25 cellular contexts compared by ENCODE assay signal in genomic region chr11:35787626-35788025, GRCh38.
DNase-seq lines count a peak whose midpoint lies in the region; ATAC-seq, FAIRE-seq and TF ChIP-seq lines count a peak whose summit lies in the region.
"Had no signal": no experiment of that assay in that cellular context is flagged by ENCODE, and none has a peak within 500 bp of the region (broad histone marks: within the 10 kb centered on the region; RNA-seq: fewer than 3 reads in every experiment).

No MANE protein-coding gene starts in this region.

- no peaks in the 10 kb centered on the region for H3K9me3 Mint-ChIP-seq in neural progenitor cell
- H3K9me3 Mint-ChIP-seq: naive B cell had no signal

- H3K4me1 Mint-ChIP-seq in neural progenitor cell = peaks cover 40% of the 10 kb centered on the region

- H3K4me1 ChIP-seq in keratinocyte (ENCODE audit: control insufficient read depth, extremely low read depth, insufficient read depth, low read length) = peaks cover 32% of the 10 kb centered on the region
- peaks cover 24% of the 10 kb centered on the region for H3K4me1 ChIP-seq in neural progenitor cell
- no peaks in the 10 kb centered on the region for H3K4me1 ChIP-seq in HAP-1
- H3K4me1 ChIP-seq: lower lobe of right lung had no signal

- H3K27me3 ChIP-seq in keratinocyte (ENCODE audit: control insufficient read depth, extremely low read depth, insufficient read depth, low read length) (no peaks in the 10 kb centered on the region), neural progenitor cell (no peaks in the 10 kb centered on the region), HAP-1 (ENCODE audit: low read depth) (no peaks in the 10 kb centered on the region)
- H3K27me3 ChIP-seq: tibial artery had no signal

- ATAC-seq in SK-N-SH treated with all-trans-retinoic acid at 6 μM for 48 hours = peak; percentile 19
- no peak for ATAC-seq in GM18519 (IDR thresholded peaks at IDR 0.05; ENCODE audit: low FRiP score, unreplicated experiment)
- ATAC-seq: GM12878, lower lobe of right lung had no signal

- in situ Hi-C loops in HAP-1 (cut with MboI; ENCODE audit: low sequenced_read_pairs) = no loop called here

- H3K27ac ChIP-seq in keratinocyte (ENCODE audit: control insufficient read depth, insufficient read depth, low read length) (peak overlapping the region; percentile 15), neural progenitor cell (no peak overlapping the region)
- H3K27ac ChIP-seq: KMS-11, lower lobe of right lung, parathyroid adenoma, tibial artery had no signal

- H3F3A ChIP-seq in neural progenitor cell (ENCODE audit: low read depth) = no peaks in the 10 kb centered on the region

- peak; percentile 6 for DNase-seq in GM03348 (ENCODE audit: low spot score)
- no peak for DNase-seq in keratinocyte (ENCODE audit: low read depth, low spot score)
- DNase-seq in neural progenitor cell (ENCODE audit: low spot score) = no peak
- no peak for DNase-seq in stimulated activated CD4-positive, alpha-beta T cell treated with anti-CD3 and anti-CD28 coated beads, Interleukin-4, amount 100 ng/mL, for 4 hours
- DNase-seq in NCI-H1930 (lab: John Stamatoyannopoulos, UW) = no peak
- DNase-seq in HAP-1 (ENCODE audit: low spot score in 2 of 2) = no peak
- DNase-seq: activated CD8-positive, alpha-beta memory T cell treated with anti-CD3 and anti-CD28 coated beads for 24 hours; activated naive CD4-positive, alpha-beta T cell treated with anti-CD3 and anti-CD28 coated beads, Interleukin-2, amount 50 U/mL, for 16 hours; aorta; CD4-positive, alpha-beta memory T cell; GDM1; lower lobe of right lung; MV-4-11; naive B cell; stimulated activated CD4-positive, alpha-beta T cell treated with anti-CD3 and anti-CD28 coated beads, Interleukin-2, amount 100 ng/mL, for 24 hours; stimulated activated naive CD4-positive, alpha-beta T cell; tibial artery had no signal

- H3K27me3 Mint-ChIP-seq in neural progenitor cell (ENCODE audit: insufficient read depth, low read depth) = peaks cover 2% of the 10 kb centered on the region
- H3K27me3 Mint-ChIP-seq: CD4-positive, alpha-beta memory T cell; naive B cell had no signal

- FAIRE-seq in keratinocyte (lab: Jason Lieb, UNC) = peak; percentile 5
- FAIRE-seq: colon, endometrium, GM12878 had no signal

- H3K9me3 ChIP-seq in keratinocyte (ENCODE audit: control insufficient read depth, low read depth, low read length) (no peaks in the 10 kb centered on the region), neural progenitor cell (ENCODE audit: low read depth) (no peaks in the 10 kb centered on the region), HAP-1 (no peaks in the 10 kb centered on the region)
- H3K9me3 ChIP-seq: lower lobe of right lung, tibial artery had no signal

- H3K36me3 Mint-ChIP-seq in neural progenitor cell = no peaks in the 10 kb centered on the region

- no peak overlapping the region for H3K4me3 ChIP-seq in keratinocyte (ENCODE audit: control insufficient read depth in 2 of 3, extremely low read depth in 1 of 3, insufficient read depth in 2 of 3, low read depth in 1 of 3, low read length in 3 of 3)
- H3K4me3 ChIP-seq in neural progenitor cell = no peak overlapping the region
- no peak overlapping the region for H3K4me3 ChIP-seq in HAP-1
- H3K4me3 ChIP-seq: GM12878, GM23248, lower lobe of right lung, tibial artery had no signal

- H3K4me3 Mint-ChIP-seq in neural progenitor cell = no peak overlapping the region
- H3K4me3 Mint-ChIP-seq: CD4-positive, alpha-beta memory T cell; naive B cell had no signal

- peak overlapping the region; percentile 64 for H3K27ac Mint-ChIP-seq in neural progenitor cell

- dilution Hi-C loops in keratinocyte (cut with MboI; ENCODE audit: extremely low pct_ligation_motif_present, low sequenced_read_pairs) = no loop called here

- no peak for TF ChIP-seq CTCF in keratinocyte (optimal IDR thresholded peaks at IDR 0.05 in 1 of 3, IDR thresholded peaks at IDR 0.05 in 1 of 3, conservative IDR thresholded peaks at IDR 0.05 in 1 of 3; ENCODE audit: extremely low read depth in 1 of 3, insufficient read depth in 2 of 3, low read length in 3 of 3)
- no peak for TF ChIP-seq CTCF in neural progenitor cell (IDR thresholded peaks at IDR 0.05)

- H3K36me3 ChIP-seq in keratinocyte (ENCODE audit: control insufficient read depth in 2 of 2, extremely low read depth in 1 of 2, insufficient read depth in 2 of 2, low read length in 2 of 2) (peaks cover 0 to 2% of the 10 kb centered on the region in 2 experiments), neural progenitor cell (no peaks in the 10 kb centered on the region), HAP-1 (replicated peaks) (no peaks in the 10 kb centered on the region)
- H3K36me3 ChIP-seq: lower lobe of right lung, tibial artery had no signal

- H4K20me1 ChIP-seq in keratinocyte (ENCODE audit: control insufficient read depth, extremely low read depth, insufficient read depth, low read length) = no peaks in the 10 kb centered on the region
- peaks cover 4% of the 10 kb centered on the region for H4K20me1 ChIP-seq in neural progenitor cell (ENCODE audit: low read depth)

- no peak overlapping the region for H3K9ac ChIP-seq in keratinocyte (ENCODE audit: control insufficient read depth, extremely low read depth, insufficient read depth, low read length)
- no peak overlapping the region for H3K9ac ChIP-seq in neural progenitor cell
- H3K9ac ChIP-seq: GM23248, KMS-11, parathyroid adenoma had no signal

- H3K4me2 ChIP-seq in keratinocyte (ENCODE audit: control insufficient read depth, extremely low read depth, insufficient read depth, low read depth, low read length) (peak overlapping the region; percentile 30), neural progenitor cell (no peak overlapping the region)
- H3K4me2 ChIP-seq: KMS-11 had no signal

- H2AFZ ChIP-seq in keratinocyte (ENCODE audit: control insufficient read depth, low read length) (no peak overlapping the region), neural progenitor cell (replicated peaks) (no peak overlapping the region)
- H2AFZ ChIP-seq: GM23248, parathyroid adenoma had no signal

- peaks cover 3% of the 10 kb centered on the region for H3K79me2 ChIP-seq in keratinocyte (ENCODE audit: control insufficient read depth, insufficient read depth, low read length)
- no peaks in the 10 kb centered on the region for H3K79me2 ChIP-seq in neural progenitor cell (ENCODE audit: low read depth)
- H3K79me2 ChIP-seq: parathyroid adenoma had no signal

- no peaks in the 10 kb centered on the region for H3K9me1 ChIP-seq in keratinocyte (ENCODE audit: control insufficient read depth, extremely low read depth, insufficient read depth, low read length)

TF ChIP-seq in SK-N-SH treated with all-trans-retinoic acid at 6 μM for 48 hours, 23 proteins besides CTCF, POLR2A, EP300 and RAD21:
- TF ChIP-seq GLIS3 (CRISPR knock-in tag; IDR thresholded peaks at IDR 0.05) (no peak), ZFP3 (CRISPR knock-in tag; IDR thresholded peaks at IDR 0.05) (no peak), ISL1 (CRISPR knock-in tag; IDR thresholded peaks at IDR 0.05) (no peak)
